ENCODE assay signal across 19 cellular contexts in genomic region chr4:152363086-152363485, GRCh38.
DNase-seq lines count a peak whose midpoint lies in the region; ATAC-seq and TF ChIP-seq lines count a peak whose summit lies in the region.
"Had no signal": no experiment of that assay in that cellular context is flagged by ENCODE, and none has a peak within 500 bp of the region (broad histone marks: within the 10 kb centered on the region; RNA-seq: fewer than 3 reads in every experiment).

No MANE protein-coding gene starts in this region.

- H3K36me3 ChIP-seq in BJ (ENCODE audit: control insufficient read depth, insufficient read depth, low read length) = no peaks in the 10 kb centered on the region
- H3K36me3 ChIP-seq in osteoblast (ENCODE audit: insufficient read depth, low read length) = no peaks in the 10 kb centered on the region
- H3K36me3 ChIP-seq in naive thymus-derived CD4-positive, alpha-beta T cell (ENCODE audit: control insufficient read depth in 2 of 3, insufficient read depth in 3 of 3, low read length in 3 of 3) = peaks cover 0 to 6% (median 0%) of the 10 kb centered on the region in 3 experiments
- H3K36me3 ChIP-seq: sigmoid colon, tibial artery had no signal

- H2AFZ ChIP-seq in osteoblast (ENCODE audit: low read length) = no peak overlapping the region

- H3K9me3 ChIP-seq in osteoblast (ENCODE audit: low read depth, low read length) = no peaks in the 10 kb centered on the region
- H3K9me3 ChIP-seq in naive thymus-derived CD4-positive, alpha-beta T cell (ENCODE audit: control insufficient read depth in 2 of 3, low read length in 3 of 3) = no peaks in the 10 kb centered on the region
- H3K9me3 ChIP-seq: Caco-2, sigmoid colon, tibial artery had no signal

- H3K36me3 Mint-ChIP-seq in naive thymus-derived CD4-positive, alpha-beta T cell = peaks cover 0 to 30% (median 24%) of the 10 kb centered on the region in 5 donors
- peaks cover 15 to 16% of the 10 kb centered on the region in 2 donors for H3K36me3 Mint-ChIP-seq in CD14-positive monocyte

- H3K4me3 Mint-ChIP-seq in naive thymus-derived CD4-positive, alpha-beta T cell = no peak overlapping the region
- H3K4me3 Mint-ChIP-seq in CD14-positive monocyte = no peak overlapping the region
- H3K4me3 Mint-ChIP-seq: H9; stimulated activated naive B cell treated with anti-CD40 and anti-IgM and Interleukin-4, amounts not matched to agents 10 μg/mL and 1 μg/mL and 100 μg/mL, for 72 hours; T-cell had no signal

- no peak overlapping the region for H3K27ac Mint-ChIP-seq in naive thymus-derived CD4-positive, alpha-beta T cell
- H3K27ac Mint-ChIP-seq in CD14-positive monocyte = no peak overlapping the region
- H3K27ac Mint-ChIP-seq: H9; stimulated activated naive B cell treated with anti-CD40 and anti-IgM and Interleukin-4, amounts not matched to agents 10 μg/mL and 1 μg/mL and 100 μg/mL, for 72 hours; T-cell had no signal

- H4K20me1 ChIP-seq in osteoblast (ENCODE audit: insufficient read depth, low read length) = no peaks in the 10 kb centered on the region

- peaks cover 2% of the 10 kb centered on the region for H3K79me2 ChIP-seq in osteoblast (ENCODE audit: insufficient read depth, low read length)

- TF ChIP-seq CTCF in BJ (IDR thresholded peaks at IDR 0.05; ENCODE audit: insufficient read depth, low read depth, low read length) = no peak
- no peak for TF ChIP-seq CTCF in fibroblast of mammary gland (conservative IDR thresholded peaks at IDR 0.05; ENCODE audit: control insufficient read depth, insufficient read depth, low read depth, low read length)
- TF ChIP-seq CTCF in osteoblast (IDR thresholded peaks at IDR 0.05; ENCODE audit: extremely low read depth, low read depth, low read length) = no peak
- no peak for TF ChIP-seq CTCF in CD14-positive monocyte (IDR thresholded peaks at IDR 0.05)

- DNase-seq in BJ (ENCODE audit: low read depth) (peak; percentile 75), LHCN-M2 (ENCODE audit: low read depth) (peak; percentile 47), fibroblast of mammary gland (ENCODE audit: low read depth) (peak; percentile 57), osteoblast (ENCODE audit: insufficient read length, low spot score, missing footprints) (peak; percentile 39), NCI-H1694 treated with DMSO at 0.1 percent for 48 hours (lab: John Stamatoyannopoulos, UW) (no peak), CD14-positive monocyte (ENCODE audit: low spot score) (no peak)
- no peak for DNase-seq in naive thymus-derived CD4-positive, alpha-beta T cell
- DNase-seq: activated naive CD4-positive, alpha-beta T cell; Caco-2; effector memory CD4-positive, alpha-beta T cell; foreskin melanocyte; H9; occipital lobe; sigmoid colon; stimulated activated naive B cell treated with anti-CD40 and anti-IgM and Interleukin-4, amounts not matched to agents 10 μg/mL and 1 μg/mL and 100 μg/mL, for 72 hours; T-cell; tibial artery had no signal

- no peak overlapping the region for H3K4me2 ChIP-seq in osteoblast (ENCODE audit: insufficient read depth, low read length)

- H3K27me3 Mint-ChIP-seq in naive thymus-derived CD4-positive, alpha-beta T cell = no peaks in the 10 kb centered on the region
- H3K27me3 Mint-ChIP-seq in CD14-positive monocyte (ENCODE audit: low read depth in 3 of 3) = no peaks in the 10 kb centered on the region
- H3K27me3 Mint-ChIP-seq: stimulated activated naive B cell treated with anti-CD40 and anti-IgM and Interleukin-4, amounts not matched to agents 10 μg/mL and 1 μg/mL and 100 μg/mL, for 72 hours; T-cell had no signal

- H3K4me3 ChIP-seq in BJ (ENCODE audit: low read depth, low read length) = no peak overlapping the region
- no peak overlapping the region for H3K4me3 ChIP-seq in fibroblast of mammary gland (ENCODE audit: control insufficient read depth, low read depth, low read length)
- no peak overlapping the region for H3K4me3 ChIP-seq in osteoblast (ENCODE audit: insufficient read depth, low read length)
- H3K4me3 ChIP-seq in naive thymus-derived CD4-positive, alpha-beta T cell (ENCODE audit: low read length) = no peak overlapping the region
- H3K4me3 ChIP-seq: sigmoid colon, tibial artery had no signal

- H3K27me3 ChIP-seq in BJ (ENCODE audit: control insufficient read depth, insufficient read depth, low read length) = no peaks in the 10 kb centered on the region
- no peaks in the 10 kb centered on the region for H3K27me3 ChIP-seq in osteoblast (ENCODE audit: insufficient read depth, low read length)
- H3K27me3 ChIP-seq in naive thymus-derived CD4-positive, alpha-beta T cell (ENCODE audit: control insufficient read depth in 2 of 2, insufficient read depth in 2 of 2, low read length in 2 of 2) = no peaks in the 10 kb centered on the region
- H3K27me3 ChIP-seq: sigmoid colon, tibial artery had no signal

- ATAC-seq in GM21390 (IDR thresholded peaks at IDR 0.05; ENCODE audit: unreplicated experiment) = no peak
- no peak for ATAC-seq in naive thymus-derived CD4-positive, alpha-beta T cell
- ATAC-seq: stimulated activated naive B cell treated with anti-CD40 and anti-IgM and Interleukin-4, amounts not matched to agents 10 μg/mL and 1 μg/mL and 100 μg/mL, for 72 hours; T-cell had no signal

- CTCF ChIA-PET in BJ (lab: Yijun Ruan, JAX) = no interaction called here
- CTCF ChIA-PET in naive thymus-derived CD4-positive, alpha-beta T cell (lab: Charles Lee) = no interaction called here

- intact Hi-C loops in naive thymus-derived CD4-positive, alpha-beta T cell (cut with micrococcal nuclease) = no loop called here
- intact Hi-C loops in CD14-positive monocyte (cut with micrococcal nuclease) = no loop called here

- H3K27ac ChIP-seq in osteoblast (ENCODE audit: low read depth, low read length) = no peak overlapping the region
- H3K27ac ChIP-seq in naive thymus-derived CD4-positive, alpha-beta T cell (ENCODE audit: low read depth, low read length) = no peak overlapping the region
- H3K27ac ChIP-seq: sigmoid colon, tibial artery, VCaP had no signal

- POLR2A ChIA-PET in BJ (lab: Charles Lee) = no interaction called here
- POLR2A ChIA-PET in naive thymus-derived CD4-positive, alpha-beta T cell (lab: Charles Lee) = interaction anchor here (0.6 kb wide), 1 partner anchor 1265 kb away, joined by 3 read pairs; no protein-coding TSS in a partner anchor

- H3K4me1 Mint-ChIP-seq in naive thymus-derived CD4-positive, alpha-beta T cell = peaks cover 0 to 17% (median 6%) of the 10 kb centered on the region in 7 donors
- H3K4me1 Mint-ChIP-seq in CD14-positive monocyte = peaks cover 23% of the 10 kb centered on the region

- H3K4me1 ChIP-seq in osteoblast (ENCODE audit: insufficient read depth, low read length) = peaks cover 16% of the 10 kb centered on the region
- no peaks in the 10 kb centered on the region for H3K4me1 ChIP-seq in naive thymus-derived CD4-positive, alpha-beta T cell (ENCODE audit: control insufficient read depth in 2 of 2, insufficient read depth in 2 of 2, low read length in 2 of 2)
- H3K4me1 ChIP-seq: Caco-2 had no signal

- H3K9me3 Mint-ChIP-seq in naive thymus-derived CD4-positive, alpha-beta T cell = peaks cover 0 to 5% (median 0%) of the 10 kb centered on the region in 11 donors
- peaks cover 0 to 4% (median 3%) of the 10 kb centered on the region in 7 donors for H3K9me3 Mint-ChIP-seq in CD14-positive monocyte
- H3K9me3 Mint-ChIP-seq: T-cell had no signal

Comparison
In these comparisons a context has a peak if more than half of its experiments do, and no peak if none do; other contexts are left out.
1. DNase-seq: peak in BJ (single experiment), LHCN-M2 (single experiment), fibroblast of mammary gland (single experiment) and osteoblast (single experiment); none in naive thymus-derived CD4-positive, alpha-beta T cell (0 of 9), NCI-H1694 treated with DMSO at 0.1 percent for 48 hours (single experiment) and CD14-positive monocyte (single experiment).